Comparison of ENCODE assay signal across 22 cellular contexts in genomic region chr15:42143866-42144625, GRCh38. TPM values are rescaled to one million over a fixed set of nuclear protein-coding genes. Genes with fewer than 3 reads are reported as not detected.
A peak's percentile ranks its signal among the peaks of the same experiment; 100 is the strongest.
DNase-seq lines count a peak whose midpoint lies in the region; ATAC-seq and TF ChIP-seq lines count a peak whose summit lies in the region.
"Had no signal": no experiment of that assay in that cellular context is flagged by ENCODE, and none has a peak within 500 bp of the region (broad histone marks: within the 10 kb centered on the region; RNA-seq: fewer than 3 reads in every experiment).

No MANE protein-coding gene starts in this region.

- TF ChIP-seq CTCF in WTC11 (IDR thresholded peaks at IDR 0.05) (no peak), nephron progenitor cell (IDR thresholded peaks at IDR 0.05) (no peak), upper lobe of right lung (IDR thresholded peaks at IDR 0.05) (no peak)

- no peak overlapping the region for H3K27ac Mint-ChIP-seq in activated naive CD4-positive, alpha-beta T cell treated with anti-CD3 and anti-CD28 coated beads, Interleukin-2, amount 10 ng/mL, durations not matched to agents 7 days and 5 days
- H3K27ac Mint-ChIP-seq in WTC11: no peak overlapping the region
- peak overlapping the region; percentile 16 for H3K27ac Mint-ChIP-seq in nephron progenitor cell
- H3K27ac Mint-ChIP-seq: CD8-positive, alpha-beta T cell had no signal

- no peaks in the 10 kb centered on the region for H3K36me3 Mint-ChIP-seq in activated naive CD4-positive, alpha-beta T cell treated with anti-CD3 and anti-CD28 coated beads, Interleukin-2, amount 10 ng/mL, durations not matched to agents 7 days and 5 days
- H3K36me3 Mint-ChIP-seq in WTC11 (no peaks in the 10 kb centered on the region; the same call in 1 of the 2 replicates), nephron progenitor cell (ENCODE audit: low read depth) (no peaks in the 10 kb centered on the region)
- H3K36me3 Mint-ChIP-seq: CD8-positive, alpha-beta T cell had no signal

- no peaks in the 10 kb centered on the region for H3K27me3 ChIP-seq in upper lobe of right lung

- no peak overlapping the region for H3K27ac ChIP-seq in upper lobe of right lung
- H3K27ac ChIP-seq: SJCRH30 had no signal

- in situ Hi-C loops in G401 (cut with HindIII; ENCODE audit: low sequenced_read_pairs): no loop called here

- no peaks in the 10 kb centered on the region for H3K36me3 ChIP-seq in upper lobe of right lung
- H3K36me3 ChIP-seq: SJCRH30 had no signal

- no peaks in the 10 kb centered on the region for H3K4me1 ChIP-seq in upper lobe of right lung
- H3K4me1 ChIP-seq: SJCRH30 had no signal

- no peak for TF ChIP-seq POLR2A in erythroblast (IDR thresholded peaks at IDR 0.05; ENCODE audit: low read length)

- peak; percentile 7 for DNase-seq in activated naive CD4-positive, alpha-beta T cell treated with anti-CD3 and anti-CD28 coated beads, Interleukin-2, amount 10 ng/mL, durations not matched to agents 7 days and 5 days
- no peak for DNase-seq in activated naive CD4-positive, alpha-beta T cell treated with anti-CD3 and anti-CD28 coated beads, Interleukin-2, amount 50 U/mL, for 16 hours
- DNase-seq in WTC11 (ENCODE audit: low spot score) (peak; percentile 1), nephron progenitor cell (no peak), upper lobe of right lung (peak; percentile 59), erythroblast (lab: John Stamatoyannopoulos, UW) (no peak), NCI-H526 treated with DMSO at 0.1 percent for 48 hours (lab: John Stamatoyannopoulos, UW) (no peak), G401 (ENCODE audit: low spot score) (no peak)
- DNase-seq: AML-193; C1 segment of cervical spinal cord; CD8-positive, alpha-beta T cell; DND-41; KG1; NCI-H1092; NCI-H1436 treated with DMSO at 0.1 percent for 48 hours; NCI-H1930; NCI-H2227 treated with DMSO at 0.1 percent for 48 hours; NCI-H510A; NCI-H748 treated with DMSO at 0.1 percent for 48 hours; SJCRH30 had no signal

- H3K27me3 Mint-ChIP-seq in activated naive CD4-positive, alpha-beta T cell treated with anti-CD3 and anti-CD28 coated beads, Interleukin-2, amount 10 ng/mL, durations not matched to agents 7 days and 5 days: peaks cover 25% of the 10 kb centered on the region
- H3K27me3 Mint-ChIP-seq in WTC11 (ENCODE audit: low read depth): no peaks in the 10 kb centered on the region
- H3K27me3 Mint-ChIP-seq in nephron progenitor cell (ENCODE audit: low read depth, poor library complexity): peaks cover 20% of the 10 kb centered on the region

- no peaks in the 10 kb centered on the region for H3K9me3 Mint-ChIP-seq in activated naive CD4-positive, alpha-beta T cell treated with anti-CD3 and anti-CD28 coated beads, Interleukin-2, amount 10 ng/mL, durations not matched to agents 7 days and 5 days
- H3K9me3 Mint-ChIP-seq in WTC11 (peaks cover 12% of the 10 kb centered on the region), nephron progenitor cell (peaks cover 10% of the 10 kb centered on the region)
- H3K9me3 Mint-ChIP-seq: CD8-positive, alpha-beta T cell had no signal

- CTCF ChIA-PET in activated naive CD4-positive, alpha-beta T cell treated with anti-CD3 and anti-CD28 coated beads, Interleukin-2, amount 10 ng/mL, durations not matched to agents 7 days and 5 days (lab: Charles Lee): no interaction called here
- CTCF ChIA-PET in WTC11 (lab: Charles Lee): interaction anchor here (1.3 to 2.4 kb wide), 3 partner anchors 10 to 60 kb away, joined by 5 to 11 read pairs (median 7); no protein-coding TSS in a partner anchor

- no peak for ATAC-seq in WTC11
- no peak for ATAC-seq in upper lobe of right lung
- ATAC-seq: CD8-positive, alpha-beta T cell; Panc1 had no signal

- POLR2A ChIA-PET in WTC11 (lab: Charles Lee): no interaction called here

- H3K4me3 Mint-ChIP-seq in activated naive CD4-positive, alpha-beta T cell treated with anti-CD3 and anti-CD28 coated beads, Interleukin-2, amount 10 ng/mL, durations not matched to agents 7 days and 5 days: no peak overlapping the region
- H3K4me3 Mint-ChIP-seq in WTC11 (no peak overlapping the region), nephron progenitor cell (no peak overlapping the region)
- H3K4me3 Mint-ChIP-seq: CD8-positive, alpha-beta T cell had no signal

- no peaks in the 10 kb centered on the region for H3K9me3 ChIP-seq in upper lobe of right lung
- H3K9me3 ChIP-seq: SJCRH30 had no signal

- no peaks in the 10 kb centered on the region for H3K4me1 Mint-ChIP-seq in activated naive CD4-positive, alpha-beta T cell treated with anti-CD3 and anti-CD28 coated beads, Interleukin-2, amount 10 ng/mL, durations not matched to agents 7 days and 5 days
- H3K4me1 Mint-ChIP-seq in WTC11 (no peaks in the 10 kb centered on the region), nephron progenitor cell (peaks cover 32% of the 10 kb centered on the region)

- intact Hi-C loops in upper lobe of right lung (cut with DNase I): no loop called here

- H3K4me3 ChIP-seq in upper lobe of right lung: no peak overlapping the region
- H3K4me3 ChIP-seq: SJCRH30 had no signal

TF ChIP-seq in WTC11, 78 proteins besides CTCF, POLR2A, EP300 and RAD21:
- no peak for TF ChIP-seq SMAD4 (CRISPR knock-in tag; IDR thresholded peaks at IDR 0.05)

RNA-seq across cellular contexts. Expression of gene PLA2G4F, which starts 12.4 kb away (rescaled TPM):
- total RNA-seq in WTC11 (2021) (0.11 to 0.18 TPM (median 0.16 TPM) in 3 replicates), upper lobe of right lung (104 TPM)
- not detected in 2 replicates for total RNA-seq in G401 (2014; rRNA removed; shearing (Covaris generic))
- total RNA-seq: A172; CD8-positive, alpha-beta T cell; SJCRH30 had no signal

RNA-seq across cellular contexts. Expression of gene PLA2G4D, which starts 49.7 kb away (rescaled TPM):
- total RNA-seq in WTC11 (2021) (0.07 to 0.24 TPM (median 0.09 TPM) in 3 replicates), upper lobe of right lung (not detected)
- 0.43 and 0.61 TPM in 2 replicates for total RNA-seq in G401 (2014; rRNA removed; shearing (Covaris generic))
- total RNA-seq: A172; CD8-positive, alpha-beta T cell; SJCRH30 had no signal

Comparison
In these comparisons a context has a peak if more than half of its experiments do, and no peak if none do; other contexts are left out.
1. DNase-seq: peak in activated naive CD4-positive, alpha-beta T cell treated with anti-CD3 and anti-CD28 coated beads, Interleukin-2, amount 10 ng/mL, durations not matched to agents 7 days and 5 days (single experiment), WTC11 (single experiment) and upper lobe of right lung (single experiment); none in activated naive CD4-positive, alpha-beta T cell treated with anti-CD3 and anti-CD28 coated beads, Interleukin-2, amount 50 U/mL, for 16 hours (single experiment), nephron progenitor cell (single experiment), erythroblast (0 of 2), NCI-H526 treated with DMSO at 0.1 percent for 48 hours (single experiment) and G401 (single experiment).
2. RNA of gene PLA2G4F, which starts 12.4 kb away (total RNA-seq): 104 TPM in upper lobe of right lung (single experiment); 0.11 to 0.18 TPM in WTC11 and not detected in G401; every median in the first group is over 10 times any median in the second.